In the genomic region with DNA sequence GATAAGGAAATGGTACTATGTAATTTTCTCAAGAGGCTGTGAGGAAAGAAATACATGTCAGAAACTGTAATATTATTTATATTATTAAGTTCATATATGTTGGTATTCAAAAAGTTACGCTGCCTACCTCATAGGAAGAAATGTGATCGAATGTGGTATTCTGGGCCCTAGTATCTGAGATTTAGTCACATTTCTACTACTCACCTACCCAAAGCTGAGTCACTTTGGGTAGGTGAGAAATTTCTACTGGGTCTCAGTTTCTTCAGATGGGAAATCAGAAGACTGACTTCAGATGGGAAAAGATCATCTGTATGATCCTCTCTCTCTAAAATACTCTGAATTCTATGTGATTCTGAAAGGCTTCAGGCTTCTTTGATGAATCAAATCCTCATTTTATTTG, we compare ENCODE assay signal across 19 cellular contexts.
"Had no signal": no experiment of that assay in that cellular context is flagged by ENCODE, and none has a peak within 500 bp of the region (broad histone marks: within the 10 kb centered on the region; RNA-seq: fewer than 3 reads in every experiment).

No MANE protein-coding gene starts in this region.

- H3K4me3 ChIP-seq: cardiac muscle cell, Peyer's patch, SJCRH30 had no signal

- H3K27ac ChIP-seq: brain microvascular endothelial cell, cardiac muscle cell, Peyer's patch, RWPE1, SJCRH30 had no signal

- H3K27me3 ChIP-seq: brain microvascular endothelial cell, cardiac muscle cell, Peyer's patch, SJCRH30 had no signal

- H3K4me1 ChIP-seq: Peyer's patch, SJCRH30 had no signal

- DNase-seq: activated CD4-positive, alpha-beta T cell treated with anti-CD3 and anti-CD28 coated beads for 48 hours; activated CD4-positive, alpha-beta T cell treated with anti-CD3 and anti-CD28 coated beads, Interleukin-2, amount 50 U/mL, for 4 hours; activated CD8-positive, alpha-beta memory T cell treated with anti-CD3 and anti-CD28 coated beads for 24 hours; activated naive CD8-positive, alpha-beta T cell treated with anti-CD3 and anti-CD28 coated beads for 36 hours; activated T-cell treated with anti-CD3 and anti-CD28 coated beads, Interleukin-2, amount 50 U/mL, for 72 hours; brain microvascular endothelial cell; Karpas-422; MM.1S; NCI-H146; NCI-H187 treated with DMSO at 0.1 percent for 48 hours; NCI-H2081 treated with DMSO at 0.1 percent for 48 hours; NCI-H446; NCI-H524; Peyer's patch; Right ventricle myocardium superior; SJCRH30; SK-N-SH had no signal
